In genomic region chr3:10188798-10189556, GRCh38 we compare ENCODE assay signal across 1 cellular context.
TF ChIP-seq lines count a peak whose summit lies in the region.

No MANE protein-coding gene starts in this region.

TF ChIP-seq in GM12878, 131 proteins besides CTCF, POLR2A, EP300 and RAD21:
- TF ChIP-seq EED (IDR thresholded peaks at IDR 0.05; ENCODE audit: low read depth), result peak; percentile 28; the same call in 1 of the 2 replicates
- 0 out of 2 replicates have a peak, but pooled peaks have one; percentile 35 for TF ChIP-seq DPF2 (IDR thresholded peaks at IDR 0.05)
- TF ChIP-seq RB1 (IDR thresholded peaks at IDR 0.05; ENCODE audit: borderline replicate concordance), result no peak
TF ChIP-seq in GM12878: peak in this region for 2.
